8 cellular contexts compared by ENCODE assay signal in genomic region chr2:26922638-26923466, GRCh38. TPM values are rescaled to one million over a fixed set of nuclear protein-coding genes. Genes with fewer than 3 reads are reported as not detected.
A peak's percentile ranks its signal among the peaks of the same experiment; 100 is the strongest.
DNase-seq lines count a peak whose midpoint lies in the region; ATAC-seq and TF ChIP-seq lines count a peak whose summit lies in the region.

No MANE protein-coding gene starts in this region.

- in situ Hi-C loops in astrocyte of the spinal cord (cut with HindIII; ENCODE audit: low sequenced_read_pairs), result no loop called here

- no peak overlapping the region for H3K27ac ChIP-seq in suprapubic skin

- TF ChIP-seq CTCF in GM12872 (IDR thresholded peaks at IDR 0.05; ENCODE audit: insufficient read depth, low read depth, low read length) (peak; percentile 76), astrocyte of the spinal cord (IDR thresholded peaks at IDR 0.05; ENCODE audit: low read depth, low read length) (peak; percentile 72), suprapubic skin (IDR thresholded peaks at IDR 0.05) (peak in 1 of 2 donors; percentile 46)

- 24% methylated on average over 9 of the region's 9 CpGs for WGBS in suprapubic skin

- H3K27me3 ChIP-seq in suprapubic skin, result peaks cover 16% of the 10 kb centered on the region

- ATAC-seq in SK-N-SH treated with all-trans-retinoic acid at 6 μM for 48 hours, result peak; percentile 94

- TF ChIP-seq POLR2A in suprapubic skin (IDR thresholded peaks at IDR 0.05), result no peak

- H3K4me1 ChIP-seq in suprapubic skin, result no peaks in the 10 kb centered on the region

- no peaks in the 10 kb centered on the region for H3K36me3 ChIP-seq in suprapubic skin

- H3K9me3 ChIP-seq in suprapubic skin, result no peaks in the 10 kb centered on the region

- TF ChIP-seq EP300 in suprapubic skin (IDR thresholded peaks at IDR 0.05), result no peak

- DNase-seq in NCI-H1105 treated with DMSO at 0.1 percent for 48 hours (lab: John Stamatoyannopoulos, UW), result peak; percentile 17
- peak; percentile 53 for DNase-seq in astrocyte of the spinal cord (ENCODE audit: low read depth, low spot score)
- peak; percentile 90 for DNase-seq in iPS-NIHi11 (ENCODE audit: low spot score)
- DNase-seq in stimulated activated CD4-positive, alpha-beta T cell treated with anti-CD3 and anti-CD28 coated beads, Interleukin-2, amount 100 ng/mL, for 4 hours (ENCODE audit: low read depth), result peak; percentile 20
- no peak for DNase-seq in activated CD4-positive, CD25-positive, alpha-beta regulatory T cell (lab: John Stamatoyannopoulos, UW)
- no peak for DNase-seq in suprapubic skin (ENCODE audit: low spot score in 2 of 2)

- H3K4me3 ChIP-seq in astrocyte of the spinal cord (ENCODE audit: low read depth, low read length) (no peak overlapping the region), suprapubic skin (no peak overlapping the region)

TF ChIP-seq in SK-N-SH treated with all-trans-retinoic acid at 6 μM for 48 hours, 23 proteins besides CTCF, POLR2A, EP300 and RAD21:
- no peak for TF ChIP-seq ZNF565 (CRISPR knock-in tag; conservative IDR thresholded peaks at IDR 0.05; ENCODE audit: low read depth)
- no peak for TF ChIP-seq PATZ1 (CRISPR knock-in tag; IDR thresholded peaks at IDR 0.05; ENCODE audit: borderline replicate concordance)
- TF ChIP-seq ISL1 (CRISPR knock-in tag; IDR thresholded peaks at IDR 0.05), result no peak
- TF ChIP-seq SNAI2 (CRISPR knock-in tag; IDR thresholded peaks at IDR 0.05), result no peak
- TF ChIP-seq ZNF8 (CRISPR knock-in tag; IDR thresholded peaks at IDR 0.05), result no peak

RNA-seq across cellular contexts. Expression of gene MAPRE3, which starts 47.6 kb away (rescaled TPM):
- 10 to 100 TPM; 29.5 to 57.5 (median 34.0) TPM for total RNA-seq in suprapubic skin

Comparison
In these comparisons a context has a peak if more than half of its experiments do, and no peak if none do; other contexts are left out.
1. DNase-seq: peak in NCI-H1105 treated with DMSO at 0.1 percent for 48 hours (single experiment), astrocyte of the spinal cord (single experiment), iPS-NIHi11 (single experiment) and stimulated activated CD4-positive, alpha-beta T cell treated with anti-CD3 and anti-CD28 coated beads, Interleukin-2, amount 100 ng/mL, for 4 hours (single experiment); none in activated CD4-positive, CD25-positive, alpha-beta regulatory T cell (0 of 4) and suprapubic skin (0 of 2).